18 cellular contexts compared by ENCODE assay signal in genomic region chr13:77969299-77969698, GRCh38. TPM values are rescaled to one million over a fixed set of nuclear protein-coding genes. Genes with fewer than 3 reads are reported as not detected.
"Had no signal": no experiment of that assay in that cellular context is flagged by ENCODE, and none has a peak within 500 bp of the region (broad histone marks: within the 10 kb centered on the region; RNA-seq: fewer than 3 reads in every experiment).

No MANE protein-coding gene starts in this region.

- H3K27ac Mint-ChIP-seq: endodermal cell; mesothelial cell of epicardium; natural killer cell; progenitor cell of endocrine pancreas; stimulated activated effector memory CD8-positive, alpha-beta T cell treated with anti-CD3 and anti-CD28 coated beads, Interleukin-12 subunit alpha, Interleukin-12 subunit beta, amount 100 ng/mL, for 72 hours had no signal

- H3K9me3 Mint-ChIP-seq: natural killer cell; stimulated activated effector memory CD8-positive, alpha-beta T cell treated with anti-CD3 and anti-CD28 coated beads, Interleukin-12 subunit alpha, Interleukin-12 subunit beta, amount 100 ng/mL, for 72 hours had no signal

- H3K9me3 ChIP-seq: heart left ventricle, pancreas, suprapubic skin, thyroid gland had no signal

- H3K4me1 Mint-ChIP-seq: central memory CD8-positive, alpha-beta T cell; endodermal cell; mesothelial cell of epicardium; natural killer cell; stimulated activated effector memory CD8-positive, alpha-beta T cell treated with anti-CD3 and anti-CD28 coated beads, Interleukin-12 subunit alpha, Interleukin-12 subunit beta, amount 100 ng/mL, for 72 hours had no signal

- H3K36me3 Mint-ChIP-seq: natural killer cell; stimulated activated effector memory CD8-positive, alpha-beta T cell treated with anti-CD3 and anti-CD28 coated beads, Interleukin-12 subunit alpha, Interleukin-12 subunit beta, amount 100 ng/mL, for 72 hours had no signal

- H3K27ac ChIP-seq: heart left ventricle, pancreas, suprapubic skin, thyroid gland had no signal

- DNase-seq: cortex of kidney; endodermal cell; heart left ventricle; hypothalamus; kidney glomerular epithelial cell; natural killer cell; occipital lobe; pancreas; right cardiac atrium; stimulated activated CD4-positive, alpha-beta T cell treated with anti-CD3 and anti-CD28 coated beads, Interleukin-4, amount 100 ng/mL, for 1 hour; stimulated activated CD8-positive, alpha-beta memory T cell treated with anti-CD3 and anti-CD28 coated beads, Interleukin-4, amount 100 ng/mL, for 48 hours; stimulated activated naive CD8-positive, alpha-beta T cell treated with anti-CD3 and anti-CD28 coated beads, Interleukin-15, Interleukin-2, amounts not matched to agents 100 U/mL and 50 U/mL, for 24 hours; thyroid gland had no signal

- H3K27me3 ChIP-seq: heart left ventricle, pancreas, suprapubic skin, thyroid gland had no signal

- H3K27me3 Mint-ChIP-seq: central memory CD8-positive, alpha-beta T cell; progenitor cell of endocrine pancreas had no signal

- H3K4me3 ChIP-seq: heart left ventricle, pancreas, suprapubic skin, thyroid gland had no signal

- H3K4me1 ChIP-seq: pancreas, suprapubic skin, thyroid gland had no signal

- H3K36me3 ChIP-seq: heart left ventricle, pancreas, suprapubic skin, thyroid gland had no signal

- ATAC-seq: heart left ventricle; natural killer cell; pancreas; right cardiac atrium; stimulated activated effector memory CD8-positive, alpha-beta T cell treated with anti-CD3 and anti-CD28 coated beads, Interleukin-12 subunit alpha, Interleukin-12 subunit beta, amount 100 ng/mL, for 72 hours; stimulated activated naive CD8-positive, alpha-beta T cell treated with anti-CD3 and anti-CD28 coated beads, Interleukin-15, Interleukin-2, amounts not matched to agents 100 U/mL and 50 U/mL, for 24 hours had no signal

- H3K4me3 Mint-ChIP-seq: central memory CD8-positive, alpha-beta T cell; endodermal cell; mesothelial cell of epicardium; natural killer cell; stimulated activated effector memory CD8-positive, alpha-beta T cell treated with anti-CD3 and anti-CD28 coated beads, Interleukin-12 subunit alpha, Interleukin-12 subunit beta, amount 100 ng/mL, for 72 hours had no signal

RNA-seq across cellular contexts. Expression of gene EDNRB, which starts 50.7 kb away (rescaled TPM):
- total RNA-seq: natural killer cell had no signal
